Comparison of ENCODE assay signal across 7 cellular contexts in the genomic region with DNA sequence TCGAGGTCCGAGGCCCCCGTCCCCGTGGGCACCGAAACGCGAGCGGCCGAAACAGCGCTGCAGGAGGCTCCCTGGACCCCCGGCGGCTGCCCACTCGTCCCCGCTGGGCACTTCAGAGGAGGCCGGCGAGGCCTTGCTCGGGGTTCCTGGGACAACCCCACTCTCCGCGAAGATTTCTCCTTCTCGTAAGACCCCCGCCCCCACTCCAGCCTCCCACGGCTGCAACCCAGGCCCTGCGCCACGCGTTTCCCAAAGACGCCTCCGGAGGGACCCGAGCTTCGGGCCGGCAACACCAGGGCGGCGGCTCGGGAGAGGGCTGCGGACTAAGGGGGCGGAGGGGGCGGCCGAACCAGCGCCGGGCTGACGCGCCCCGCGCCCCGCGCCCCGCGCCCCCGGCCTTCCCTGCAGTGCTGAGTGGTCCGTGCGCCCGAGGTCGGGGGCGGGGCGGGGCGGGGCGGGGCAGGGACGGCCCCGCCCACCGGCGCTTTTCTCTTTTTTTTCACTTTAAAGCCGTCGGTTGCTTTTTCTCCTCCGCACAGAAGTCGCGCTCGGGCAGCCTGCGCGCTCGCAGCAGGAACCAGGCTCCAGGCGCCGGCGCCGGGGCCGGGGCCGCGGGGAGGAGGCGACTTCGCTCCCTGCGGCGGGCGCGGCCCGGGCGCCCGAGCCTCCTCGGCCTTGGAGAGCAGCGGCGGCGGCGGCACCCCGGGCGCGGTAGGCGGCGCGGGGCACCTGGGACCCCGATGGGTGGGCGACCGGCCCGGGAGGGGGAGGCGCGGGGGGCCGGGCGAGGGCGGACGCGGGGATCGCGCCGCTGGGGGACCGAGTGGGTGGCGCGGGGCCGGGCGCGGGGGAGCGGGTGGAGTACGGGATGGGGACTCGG. TPM values are rescaled to one million over a fixed set of nuclear protein-coding genes. Genes with fewer than 3 reads are reported as not detected.
A peak's percentile ranks its signal among the peaks of the same experiment; 100 is the strongest.
DNase-seq lines count a peak whose midpoint lies in the region; ATAC-seq and TF ChIP-seq lines count a peak whose summit lies in the region.

A gene (plus strand): TSS at position 534 of the 880 bp plus-strand sequence. CDS start 62,998 bp downstream, outside the sequence.

- peak within 1 kb of the TSS; percentile 74 for H3K9ac ChIP-seq in rectal smooth muscle tissue (ENCODE audit: low read length)

- H3K36me3 ChIP-seq in rectal smooth muscle tissue (ENCODE audit: control insufficient read depth, insufficient read depth, low read length), result no peaks in the 10 kb centered on the region

- in situ Hi-C loops in astrocyte of the cerebellum (cut with HindIII; ENCODE audit: low sequenced_read_pairs), result no loop called here

- H3K4me3 ChIP-seq in astrocyte of the cerebellum (ENCODE audit: low read depth, low read length) (peak within 1 kb of the TSS; percentile 87), rectal smooth muscle tissue (ENCODE audit: low read length) (peak within 1 kb of the TSS; percentile 91)

- no peaks in the 10 kb centered on the region for H3K27me3 ChIP-seq in rectal smooth muscle tissue (ENCODE audit: control insufficient read depth, insufficient read depth, low read length)

- ATAC-seq in GM21576 (IDR thresholded peaks at IDR 0.05; ENCODE audit: unreplicated experiment), result no peak

- intact Hi-C loops in T-helper 2 cell treated with Interferon-gamma antibody and Interleukin-4, amounts not matched to agents 100 ng/mL and 5 ng/mL, for 36 hours (cut with micrococcal nuclease), result loop anchor here (1.0 to 5.0 kb wide), 4 partner anchors 8 to 134 kb away; a partner anchor contains a TSS

- TF ChIP-seq POLR2A in GM15510 (IDR thresholded peaks at IDR 0.05; ENCODE audit: borderline replicate concordance, extremely low read depth, insufficient read length), result peak; percentile 65

- DNase-seq in LHCN-M2 (ENCODE audit: low read depth) (peak; percentile 79), astrocyte of the cerebellum (ENCODE audit: low read depth) (no peak), hippocampal formation (lab: John Stamatoyannopoulos, UW) (peak; percentile 74 to 75)

- peak within 1 kb of the TSS; percentile 94 for H3K27ac ChIP-seq in rectal smooth muscle tissue (ENCODE audit: low read depth, low read length)

- TF ChIP-seq CTCF in astrocyte of the cerebellum (IDR thresholded peaks at IDR 0.05; ENCODE audit: low read depth, low read length, missing control alignments), result no peak

- H3K4me1 ChIP-seq in rectal smooth muscle tissue (ENCODE audit: control insufficient read depth, insufficient read depth, low read length), result peaks cover 19% of the 10 kb centered on the region

RNA-seq across cellular contexts. Expression of the gene that starts here (rescaled TPM):
- total RNA-seq in LHCN-M2 (2014; rRNA removed), result 28.9 and 34.0 TPM in 2 replicates
- polyA plus RNA-seq in LHCN-M2 (2012), result 11.8 TPM
- total RNA-seq in T-helper 2 cell treated with Interferon-gamma antibody and Interleukin-4, amounts not matched to agents 100 ng/mL and 5 ng/mL, for 36 hours, result 13.2 and 13.6 TPM in 2 replicates
